In genomic region chr20:4798010-4798409, GRCh38 we compare ENCODE assay signal across 19 cellular contexts. TPM values are rescaled to one million over a fixed set of nuclear protein-coding genes. Genes with fewer than 3 reads are reported as not detected.
DNase-seq lines count a peak whose midpoint lies in the region; ATAC-seq and TF ChIP-seq lines count a peak whose summit lies in the region.
"Had no signal": no experiment of that assay in that cellular context is flagged by ENCODE, and none has a peak within 500 bp of the region (broad histone marks: within the 10 kb centered on the region; RNA-seq: fewer than 3 reads in every experiment).

No MANE protein-coding gene starts in this region.

- TF ChIP-seq CTCF in CD4-positive, alpha-beta T cell (IDR thresholded peaks at IDR 0.05): no peak

- POLR2A ChIA-PET in CD4-positive, alpha-beta T cell (lab: Charles Lee): interaction anchor here (1.4 kb wide), 2 partner anchors 13 to 17 kb away, joined by 3 to 4 read pairs; no protein-coding TSS in a partner anchor
- POLR2A ChIA-PET in naive thymus-derived CD8-positive, alpha-beta T cell (lab: Charles Lee): interaction anchor here (1.0 kb wide), 1 partner anchor 13 kb away, joined by 3 read pairs; no protein-coding TSS in a partner anchor

- no peaks in the 10 kb centered on the region for H3K4me1 ChIP-seq in SJCRH30

- H3K27me3 ChIP-seq in CD4-positive, alpha-beta T cell (ENCODE audit: control insufficient read depth, insufficient read depth, low read length): no peaks in the 10 kb centered on the region
- H3K27me3 ChIP-seq in SJCRH30: no peaks in the 10 kb centered on the region

- DNase-seq in activated T-cell treated with anti-CD3 and anti-CD28 coated beads, Interleukin-2, amount 50 U/mL, for 24 hours: no peak
- no peak for DNase-seq in activated T-cell treated with anti-CD3 and anti-CD28 coated beads, Interleukin-2, amount 50 U/mL, for 1 hour
- no peak for DNase-seq in CD4-positive, alpha-beta T cell
- DNase-seq in T-helper 17 cell (no peak), posterior vena cava (ENCODE audit: low spot score) (no peak), SJCRH30 (no peak)
- no peak for DNase-seq in naive thymus-derived CD8-positive, alpha-beta T cell
- no peak for DNase-seq in activated CD4-positive, CD25-positive, alpha-beta regulatory T cell (lab: John Stamatoyannopoulos, UW)
- DNase-seq: C1 segment of cervical spinal cord, DMS53, NCI-H1048, NCI-H1436 treated with DMSO at 0.1 percent for 48 hours, NCI-H2029 treated with DMSO at 0.1 percent for 48 hours, NCI-H510A, NCI-H774, PC-3 had no signal

- H3K27ac ChIP-seq in CD4-positive, alpha-beta T cell (ENCODE audit: low read depth, low read length): no peak overlapping the region
- no peak overlapping the region for H3K27ac ChIP-seq in SJCRH30
- H3K27ac ChIP-seq: A549, RWPE1 had no signal

- intact Hi-C loops in CD4-positive, alpha-beta T cell (cut with DNase I, micrococcal nuclease): no loop called here
- intact Hi-C loops in posterior vena cava (cut with DNase I): no loop called here

- H3K4me3 ChIP-seq in SJCRH30: no peak overlapping the region
- H3K4me3 ChIP-seq: A549 had no signal

- peaks cover 42% of the 10 kb centered on the region for H3K4me1 Mint-ChIP-seq in activated T-cell treated with anti-CD3 and anti-CD28 coated beads, Interleukin-2, amount 50 U/mL, for 24 hours (ENCODE audit: low read depth)
- peaks cover 7% of the 10 kb centered on the region for H3K4me1 Mint-ChIP-seq in CD4-positive, alpha-beta T cell (ENCODE audit: low read depth)
- peaks cover 16% of the 10 kb centered on the region for H3K4me1 Mint-ChIP-seq in T-helper 17 cell
- peaks cover 0 to 16% (median 2%) of the 10 kb centered on the region in 4 donors for H3K4me1 Mint-ChIP-seq in naive thymus-derived CD8-positive, alpha-beta T cell

- no peak overlapping the region for H3K4me3 Mint-ChIP-seq in activated T-cell treated with anti-CD3 and anti-CD28 coated beads, Interleukin-2, amount 50 U/mL, for 24 hours
- H3K4me3 Mint-ChIP-seq in CD4-positive, alpha-beta T cell: no peak overlapping the region
- no peak overlapping the region for H3K4me3 Mint-ChIP-seq in T-helper 17 cell
- H3K4me3 Mint-ChIP-seq in naive thymus-derived CD8-positive, alpha-beta T cell: no peak overlapping the region

- CTCF ChIA-PET in CD4-positive, alpha-beta T cell (lab: Charles Lee): interaction anchor here (0.7 kb wide), 1 partner anchor 14 kb away, joined by 3 read pairs; no protein-coding TSS in a partner anchor

- H3K36me3 Mint-ChIP-seq in activated T-cell treated with anti-CD3 and anti-CD28 coated beads, Interleukin-2, amount 50 U/mL, for 24 hours (ENCODE audit: low read depth): peaks cover 90% of the 10 kb centered on the region
- H3K36me3 Mint-ChIP-seq in CD4-positive, alpha-beta T cell (ENCODE audit: low read depth): peaks cover 94% of the 10 kb centered on the region
- peaks cover 10% of the 10 kb centered on the region for H3K36me3 Mint-ChIP-seq in T-helper 17 cell (ENCODE audit: low read depth)
- peaks cover 13 to 80% (median 53%) of the 10 kb centered on the region in 3 donors for H3K36me3 Mint-ChIP-seq in naive thymus-derived CD8-positive, alpha-beta T cell

- no peaks in the 10 kb centered on the region for H3K9me3 ChIP-seq in CD4-positive, alpha-beta T cell (ENCODE audit: control insufficient read depth, low read length)
- H3K9me3 ChIP-seq in T-helper 17 cell (ENCODE audit: control insufficient read depth, low read length, poor library complexity, severe bottlenecking) (no peaks in the 10 kb centered on the region), SJCRH30 (replicated peaks) (no peaks in the 10 kb centered on the region)

- H3K27ac Mint-ChIP-seq in activated T-cell treated with anti-CD3 and anti-CD28 coated beads, Interleukin-2, amount 50 U/mL, for 24 hours: peak overlapping the region; percentile 67
- peak overlapping the region; percentile 22 for H3K27ac Mint-ChIP-seq in CD4-positive, alpha-beta T cell
- peak overlapping the region; percentile 41 for H3K27ac Mint-ChIP-seq in T-helper 17 cell
- peak overlapping the region in 6 of 10 donors; percentile 14 to 79 (median 64) for H3K27ac Mint-ChIP-seq in naive thymus-derived CD8-positive, alpha-beta T cell

- H3K27me3 Mint-ChIP-seq in activated T-cell treated with anti-CD3 and anti-CD28 coated beads, Interleukin-2, amount 50 U/mL, for 24 hours: no peaks in the 10 kb centered on the region
- H3K27me3 Mint-ChIP-seq in CD4-positive, alpha-beta T cell: no peaks in the 10 kb centered on the region
- no peaks in the 10 kb centered on the region for H3K27me3 Mint-ChIP-seq in T-helper 17 cell
- H3K27me3 Mint-ChIP-seq in naive thymus-derived CD8-positive, alpha-beta T cell: no peaks in the 10 kb centered on the region

- no peaks in the 10 kb centered on the region for H3K36me3 ChIP-seq in SJCRH30

- no peaks in the 10 kb centered on the region for H3K9me3 Mint-ChIP-seq in activated T-cell treated with anti-CD3 and anti-CD28 coated beads, Interleukin-2, amount 50 U/mL, for 24 hours
- H3K9me3 Mint-ChIP-seq in CD4-positive, alpha-beta T cell: no peaks in the 10 kb centered on the region
- peaks cover 0 to 3% (median 0%) of the 10 kb centered on the region in 9 donors for H3K9me3 Mint-ChIP-seq in naive thymus-derived CD8-positive, alpha-beta T cell

- ATAC-seq in CD4-positive, alpha-beta T cell (ENCODE audit: poor library complexity): no peak
- ATAC-seq in T-helper 17 cell: no peak
- no peak for ATAC-seq in naive thymus-derived CD8-positive, alpha-beta T cell
- ATAC-seq: A549, PC-3 had no signal

RNA-seq across cellular contexts. Expression of gene RASSF2, which starts 25.4 kb away (rescaled TPM):
- 10 to 100 TPM; 19.7 to 20.0 TPM for total RNA-seq in CD4-positive, alpha-beta T cell
- 10 to 100 TPM; 30.6 to 34.4 TPM for total RNA-seq in T-helper 17 cell
- 10 to 100 TPM; 29.5 to 31.7 TPM for total RNA-seq in naive thymus-derived CD8-positive, alpha-beta T cell
- polyA plus RNA-seq in naive thymus-derived CD8-positive, alpha-beta T cell: 10 to 100 TPM; 20.0 to 26.4 (median 22.4) TPM
- 10 to 100 TPM; 25.8 to 68.9 TPM for total RNA-seq in posterior vena cava
- total RNA-seq in SJCRH30 (2014; rRNA removed; shearing (Covaris generic)): 0.89 and 1.4 TPM in 2 replicates
- total RNA-seq: MCF 10A had no signal
